In genomic region chr18:9823805-9824473, GRCh38 we compare ENCODE assay signal across 12 cellular contexts.
DNase-seq lines count a peak whose midpoint lies in the region; ATAC-seq, FAIRE-seq and TF ChIP-seq lines count a peak whose summit lies in the region.
"Had no signal": no experiment of that assay in that cellular context is flagged by ENCODE, and none has a peak within 500 bp of the region (broad histone marks: within the 10 kb centered on the region; RNA-seq: fewer than 3 reads in every experiment).

No MANE protein-coding gene starts in this region.

- H3K9me3 ChIP-seq in colonic mucosa (no peaks in the 10 kb centered on the region), lung (ENCODE audit: control insufficient read depth in 2 of 2, insufficient read depth in 1 of 2, low read length in 1 of 2) (no peaks in the 10 kb centered on the region)

- no peaks in the 10 kb centered on the region for H3K27me3 ChIP-seq in colonic mucosa
- no peaks in the 10 kb centered on the region for H3K27me3 ChIP-seq in lung (ENCODE audit: control insufficient read depth, insufficient read depth)

- no peak for ATAC-seq in lung (ENCODE audit: insufficient read depth, low FRiP score)
- ATAC-seq in GM18873 (IDR thresholded peaks at IDR 0.05; ENCODE audit: low FRiP score, unreplicated experiment) = no peak
- ATAC-seq: natural killer cell treated with Interleukin-12 subunit alpha and Interleukin-12 subunit beta and Interleukin-15 and Interleukin-18, amount 100 ng/mL, for 72 hours; WTC11 had no signal

- WGBS in lung, 2 donors = 46 to 51% methylated on average over 4 of the region's 4 CpGs

- H3K4me1 ChIP-seq in colonic mucosa = peaks cover 7% of the 10 kb centered on the region
- H3K4me1 ChIP-seq in lung (ENCODE audit: control insufficient read depth in 2 of 2, insufficient read depth in 2 of 2, low read length in 2 of 2) = peaks cover 0 to 15% of the 10 kb centered on the region in 2 donors

- H3K36me3 ChIP-seq in colonic mucosa (no peaks in the 10 kb centered on the region), lung (ENCODE audit: control insufficient read depth in 2 of 2, insufficient read depth in 2 of 2, low read length in 2 of 2) (no peaks in the 10 kb centered on the region)

- peak; percentile 60 for DNase-seq in LHCN-M2 (ENCODE audit: low read depth)
- DNase-seq in colonic mucosa = peak; percentile 13
- no peak for DNase-seq in lung (ENCODE audit: low spot score)
- DNase-seq in urothelium cell line (ENCODE audit: low spot score) = no peak
- no peak for DNase-seq in globus pallidus (ENCODE audit: low spot score)
- no peak for DNase-seq in superior temporal gyrus (ENCODE audit: extremely low spot score)
- DNase-seq: NCI-H2029 treated with DMSO at 0.1 percent for 48 hours; stimulated activated CD4-positive, alpha-beta T cell treated with anti-CD3 and anti-CD28 coated beads, Interleukin-1b, Interleukin-23, amount 100 ng/mL, for 48 hours had no signal

- TF ChIP-seq CTCF in colonic mucosa (IDR thresholded peaks at IDR 0.05) (no peak), lung (IDR thresholded peaks at IDR 0.05; ENCODE audit: control extremely low read depth, extremely low read depth) (no peak)

- no peak overlapping the region for H3K4me3 ChIP-seq in colonic mucosa
- H3K4me3 ChIP-seq in lung = no peak overlapping the region

- H3K9ac ChIP-seq in colonic mucosa (ENCODE audit: low read depth in 2 of 2, low read length in 2 of 2) = no peak overlapping the region

- peak; percentile 99 for FAIRE-seq in urothelium cell line (lab: Jason Lieb, UNC)
- FAIRE-seq: colon had no signal

- intact Hi-C loops in colonic mucosa (cut with DNase I) = no loop called here

- H3K27ac ChIP-seq in colonic mucosa (no peak overlapping the region), lung (ENCODE audit: low read depth in 1 of 2, low read length in 1 of 2) (peak overlapping the region; percentile 61 to 69)

Comparison
In these comparisons a context has a peak if more than half of its experiments do, and no peak if none do; other contexts are left out.
1. DNase-seq: peak in LHCN-M2 (single experiment) and colonic mucosa (single experiment); none in lung (single experiment), urothelium cell line (single experiment), globus pallidus (single experiment) and superior temporal gyrus (single experiment).